23 cellular contexts compared by ENCODE assay signal in genomic region chr3:41302295-41302694, GRCh38.
"Had no signal": no experiment of that assay in that cellular context is flagged by ENCODE, and none has a peak within 500 bp of the region (broad histone marks: within the 10 kb centered on the region; RNA-seq: fewer than 3 reads in every experiment).

No MANE protein-coding gene starts in this region.

- H3K4me3 Mint-ChIP-seq: dendritic cell treated with granulocyte-macrophage colony-stimulating factor and Interleukin-4, amounts not matched to agents 40 ng/mL and 50 ng/mL, for 4 days; immature natural killer cell; mesothelial cell of epicardium; naive B cell had no signal

- H2AFZ ChIP-seq: hepatocyte had no signal

- H3K4me1 Mint-ChIP-seq: immature natural killer cell, mesothelial cell of epicardium, naive B cell had no signal

- H3K36me3 Mint-ChIP-seq: mesothelial cell of epicardium had no signal

- H3K4me1 ChIP-seq: colonic mucosa, left lung, lower lobe of right lung had no signal

- H3K9me3 Mint-ChIP-seq: dendritic cell treated with granulocyte-macrophage colony-stimulating factor and Interleukin-4, amounts not matched to agents 40 ng/mL and 50 ng/mL, for 4 days; immature natural killer cell; mesothelial cell of epicardium; naive B cell had no signal

- H3K27ac Mint-ChIP-seq: dendritic cell treated with granulocyte-macrophage colony-stimulating factor and Interleukin-4, amounts not matched to agents 40 ng/mL and 50 ng/mL, for 4 days; immature natural killer cell; mesothelial cell of epicardium; naive B cell had no signal

- H3K27ac ChIP-seq: colonic mucosa, esophagus muscularis mucosa, foreskin keratinocyte, gastroesophageal sphincter, heart left ventricle, hepatocyte, left lung, lower lobe of right lung had no signal

- ATAC-seq: gastroesophageal sphincter, heart left ventricle, left colon, left lung, left ventricle myocardium superior, lower lobe of right lung, mucosa of descending colon had no signal

- DNase-seq: colonic mucosa; cortex of kidney; effector CD4-positive, alpha-beta T cell; effector memory CD4-positive, alpha-beta T cell; heart left ventricle; hypothalamus; immature natural killer cell; islet precursor cell; kidney; kidney glomerular epithelial cell; left colon; left lung; left ventricle myocardium superior; lower lobe of right lung; mesenchymal stem cell; mucosa of descending colon; naive B cell had no signal

- H3K36me3 ChIP-seq: colonic mucosa, esophagus muscularis mucosa, gastroesophageal sphincter, heart left ventricle, left lung, lower lobe of right lung had no signal

- H3K27me3 ChIP-seq: colonic mucosa, esophagus muscularis mucosa, foreskin keratinocyte, gastroesophageal sphincter, heart left ventricle, hepatocyte, left lung had no signal

- H3K79me2 ChIP-seq: hepatocyte had no signal

- H3K4me3 ChIP-seq: colonic mucosa, esophagus muscularis mucosa, gastroesophageal sphincter, heart left ventricle, hepatocyte, left lung, lower lobe of right lung, mucosa of descending colon had no signal

- H3K9me3 ChIP-seq: colonic mucosa, esophagus muscularis mucosa, gastroesophageal sphincter, heart left ventricle, left lung, lower lobe of right lung, mucosa of descending colon had no signal

- H3K4me2 ChIP-seq: hepatocyte had no signal

- H3K27me3 Mint-ChIP-seq: dendritic cell treated with granulocyte-macrophage colony-stimulating factor and Interleukin-4, amounts not matched to agents 40 ng/mL and 50 ng/mL, for 4 days; naive B cell had no signal
